ENCODE assay signal across 14 cellular contexts in genomic region chr12:76449572-76449971, GRCh38.
DNase-seq lines count a peak whose midpoint lies in the region; ATAC-seq and TF ChIP-seq lines count a peak whose summit lies in the region.
"Had no signal": no experiment of that assay in that cellular context is flagged by ENCODE, and none has a peak within 500 bp of the region (broad histone marks: within the 10 kb centered on the region; RNA-seq: fewer than 3 reads in every experiment).

No MANE protein-coding gene starts in this region.

- 0 out of 2 replicates have a peak overlapping the region, but pooled peaks have one; percentile 44 for H3K9ac ChIP-seq in HUES48 (ENCODE audit: low read depth, low read length)
- no peak overlapping the region for H3K9ac ChIP-seq in mammary epithelial cell (ENCODE audit: insufficient read depth, low read length)

- 94% methylated on average over 2 of the region's 2 CpGs for WGBS in mammary epithelial cell (ENCODE audit: low coverage, missing lambda C conversion rate)

- H3K27ac Mint-ChIP-seq in CD14-positive monocyte, result peak overlapping the region; percentile 66 to 94 (median 81)
- no peak overlapping the region for H3K27ac Mint-ChIP-seq in T-helper 2 cell treated with Interferon-gamma antibody and Interleukin-4, amounts not matched to agents 5 μg/mL and 100 μg/mL, for 36 hours
- H3K27ac Mint-ChIP-seq: natural killer cell treated with Interleukin-12 subunit alpha and Interleukin-12 subunit beta and Interleukin-15 and Interleukin-18, amount 100 ng/mL, for 72 hours had no signal

- in situ Hi-C loops in mammary epithelial cell (cut with MboI; ENCODE audit: low sequenced_read_pairs in 2 of 2), result no loop called here

- peaks cover 48% of the 10 kb centered on the region for H3K79me2 ChIP-seq in mammary epithelial cell (ENCODE audit: insufficient read depth, low read length)

- intact Hi-C loops in CD14-positive monocyte (cut with micrococcal nuclease) (no loop called here), mammary epithelial cell (cut with micrococcal nuclease) (no loop called here), left lung (cut with DNase I) (no loop called here)

- no peaks in the 10 kb centered on the region for H3K9me3 ChIP-seq in HUES48 (ENCODE audit: control insufficient read depth, insufficient read depth, low read length)
- H3K9me3 ChIP-seq in mammary epithelial cell (replicated peaks; ENCODE audit: insufficient read depth, low read length), result no peaks in the 10 kb centered on the region
- H3K9me3 ChIP-seq in left lung, result no peaks in the 10 kb centered on the region
- H3K9me3 ChIP-seq: gastroesophageal sphincter, testis had no signal

- dilution Hi-C loops in mammary epithelial cell (cut with HindIII; ENCODE audit: low sequenced_read_pairs), result no loop called here

- H3K4me1 ChIP-seq in HUES48 (ENCODE audit: control insufficient read depth, insufficient read depth, low read length) (peaks cover under 1% of the 10 kb centered on the region), mammary epithelial cell (ENCODE audit: insufficient read depth, low read length) (peaks cover 13% of the 10 kb centered on the region), left lung (peaks cover 9 to 30% of the 10 kb centered on the region in 2 donors)
- H3K4me1 ChIP-seq: testis had no signal

- H3K36me3 ChIP-seq in HUES48 (ENCODE audit: control insufficient read depth, insufficient read depth, low read length), result peaks cover 13% of the 10 kb centered on the region; the same call in 1 of the 2 replicates
- H3K36me3 ChIP-seq in mammary epithelial cell (ENCODE audit: insufficient read depth, low read length), result no peaks in the 10 kb centered on the region
- no peaks in the 10 kb centered on the region for H3K36me3 ChIP-seq in left lung

- H3K27me3 ChIP-seq in HUES48 (ENCODE audit: control insufficient read depth, insufficient read depth, low read length), result no peaks in the 10 kb centered on the region
- no peaks in the 10 kb centered on the region for H3K27me3 ChIP-seq in mammary epithelial cell (ENCODE audit: insufficient read depth, low read length)
- H3K27me3 ChIP-seq in left lung, result no peaks in the 10 kb centered on the region
- H3K27me3 ChIP-seq: gastroesophageal sphincter, testis had no signal

- H3K27me3 Mint-ChIP-seq in CD14-positive monocyte (ENCODE audit: low read depth in 3 of 3), result no peaks in the 10 kb centered on the region
- no peaks in the 10 kb centered on the region for H3K27me3 Mint-ChIP-seq in T-helper 2 cell treated with Interferon-gamma antibody and Interleukin-4, amounts not matched to agents 5 μg/mL and 100 μg/mL, for 36 hours (ENCODE audit: low read depth)
- H3K27me3 Mint-ChIP-seq: CD4-positive, alpha-beta memory T cell; natural killer cell treated with Interleukin-12 subunit alpha and Interleukin-12 subunit beta and Interleukin-15 and Interleukin-18, amount 100 ng/mL, for 72 hours had no signal

- BruUV-seq in mammary epithelial cell (replicated peaks; lab: Mats Ljungman, UMichigan), result no TSS peak

- no peaks in the 10 kb centered on the region for H3K9me3 Mint-ChIP-seq in CD14-positive monocyte
- no peaks in the 10 kb centered on the region for H3K9me3 Mint-ChIP-seq in T-helper 2 cell treated with Interferon-gamma antibody and Interleukin-4, amounts not matched to agents 5 μg/mL and 100 μg/mL, for 36 hours
- H3K9me3 Mint-ChIP-seq: CD4-positive, alpha-beta memory T cell; natural killer cell treated with Interleukin-12 subunit alpha and Interleukin-12 subunit beta and Interleukin-15 and Interleukin-18, amount 100 ng/mL, for 72 hours had no signal

- H3K27ac ChIP-seq in HUES48 (ENCODE audit: low read depth, low read length), result no peak overlapping the region
- no peak overlapping the region for H3K27ac ChIP-seq in mammary epithelial cell (ENCODE audit: insufficient read depth, low read depth, low read length)
- H3K27ac ChIP-seq in left lung, result peak overlapping the region; percentile 40 to 50
- H3K27ac ChIP-seq: gastroesophageal sphincter, testis had no signal

- H3K36me3 Mint-ChIP-seq in CD14-positive monocyte, result peaks cover 16 to 34% of the 10 kb centered on the region in 2 donors
- peaks cover 35% of the 10 kb centered on the region for H3K36me3 Mint-ChIP-seq in T-helper 2 cell treated with Interferon-gamma antibody and Interleukin-4, amounts not matched to agents 5 μg/mL and 100 μg/mL, for 36 hours (ENCODE audit: low read depth)
- H3K36me3 Mint-ChIP-seq: natural killer cell treated with Interleukin-12 subunit alpha and Interleukin-12 subunit beta and Interleukin-15 and Interleukin-18, amount 100 ng/mL, for 72 hours had no signal

- no peak overlapping the region for H3K4me3 Mint-ChIP-seq in CD14-positive monocyte
- H3K4me3 Mint-ChIP-seq in T-helper 2 cell treated with Interferon-gamma antibody and Interleukin-4, amounts not matched to agents 5 μg/mL and 100 μg/mL, for 36 hours, result no peak overlapping the region
- H3K4me3 Mint-ChIP-seq: CD4-positive, alpha-beta memory T cell; natural killer cell treated with Interleukin-12 subunit alpha and Interleukin-12 subunit beta and Interleukin-15 and Interleukin-18, amount 100 ng/mL, for 72 hours had no signal

- no peak overlapping the region for H3K4me2 ChIP-seq in mammary epithelial cell (ENCODE audit: insufficient read depth, low read depth, low read length)

- H3K4me1 Mint-ChIP-seq in CD14-positive monocyte, result peaks cover 21% of the 10 kb centered on the region
- H3K4me1 Mint-ChIP-seq in T-helper 2 cell treated with Interferon-gamma antibody and Interleukin-4, amounts not matched to agents 5 μg/mL and 100 μg/mL, for 36 hours (ENCODE audit: low read depth), result peaks cover 18% of the 10 kb centered on the region

- no peak for TF ChIP-seq CTCF in CD14-positive monocyte (IDR thresholded peaks at IDR 0.05)
- TF ChIP-seq CTCF in mammary epithelial cell (conservative IDR thresholded peaks at IDR 0.05 in 1 of 2, IDR thresholded peaks at IDR 0.05 in 1 of 2; ENCODE audit: extremely low read depth in 1 of 2, insufficient read depth in 1 of 2, low read depth in 1 of 2, low read length in 2 of 2), result no peak
- TF ChIP-seq CTCF in left lung (IDR thresholded peaks at IDR 0.05), result no peak

- H4K20me1 ChIP-seq in mammary epithelial cell (ENCODE audit: insufficient read depth, low read length), result no peaks in the 10 kb centered on the region

- DNase-seq in CD14-positive monocyte (ENCODE audit: low spot score), result no peak
- peak; percentile 63 for DNase-seq in mammary epithelial cell
- no peak for DNase-seq in left lung
- DNase-seq in activated CD8-positive, alpha-beta memory T cell treated with anti-CD3 and anti-CD28 coated beads, Interleukin-2, amount 50 U/mL, for 4 hours, result no peak
- no peak for DNase-seq in inferior parietal cortex (ENCODE audit: extremely low spot score)
- DNase-seq in T-helper 2 cell treated with Interferon-gamma antibody and Interleukin-4, amounts not matched to agents 5 μg/mL and 100 μg/mL, for 36 hours (ENCODE audit: low spot score), result no peak
- DNase-seq: activated CD4-positive, alpha-beta T cell treated with anti-CD3 and anti-CD28 coated beads for 4 hours; CD4-positive, alpha-beta memory T cell; Karpas-422; testis had no signal

- H2AFZ ChIP-seq in mammary epithelial cell (ENCODE audit: low read depth, low read length), result no peak overlapping the region

- ATAC-seq in left lung, result peak; percentile 88
- no peak for ATAC-seq in HG02763 (IDR thresholded peaks at IDR 0.05; ENCODE audit: unreplicated experiment)
- ATAC-seq: gastroesophageal sphincter; natural killer cell treated with Interleukin-12 subunit alpha and Interleukin-12 subunit beta and Interleukin-15 and Interleukin-18, amount 100 ng/mL, for 72 hours had no signal

- CTCF ChIA-PET in mammary epithelial cell (lab: Charles Lee; ENCODE audit: low non-redundant PET), result no interaction called here

- no peak overlapping the region for H3K4me3 ChIP-seq in HUES48 (ENCODE audit: low read depth, low read length)
- no peak overlapping the region for H3K4me3 ChIP-seq in mammary epithelial cell (replicated peaks in 1 of 3; ENCODE audit: insufficient read depth in 1 of 3, low read depth in 2 of 3, low read length in 3 of 3)
- H3K4me3 ChIP-seq in left lung, result no peak overlapping the region
- H3K4me3 ChIP-seq: gastroesophageal sphincter, testis had no signal

Comparison
In these comparisons a context has a peak if more than half of its experiments do, and no peak if none do; other contexts are left out.
1. H3K27ac ChIP-seq: peak in left lung (2 of 2); none in HUES48 (single experiment) and mammary epithelial cell (single experiment).